In the genomic region with DNA sequence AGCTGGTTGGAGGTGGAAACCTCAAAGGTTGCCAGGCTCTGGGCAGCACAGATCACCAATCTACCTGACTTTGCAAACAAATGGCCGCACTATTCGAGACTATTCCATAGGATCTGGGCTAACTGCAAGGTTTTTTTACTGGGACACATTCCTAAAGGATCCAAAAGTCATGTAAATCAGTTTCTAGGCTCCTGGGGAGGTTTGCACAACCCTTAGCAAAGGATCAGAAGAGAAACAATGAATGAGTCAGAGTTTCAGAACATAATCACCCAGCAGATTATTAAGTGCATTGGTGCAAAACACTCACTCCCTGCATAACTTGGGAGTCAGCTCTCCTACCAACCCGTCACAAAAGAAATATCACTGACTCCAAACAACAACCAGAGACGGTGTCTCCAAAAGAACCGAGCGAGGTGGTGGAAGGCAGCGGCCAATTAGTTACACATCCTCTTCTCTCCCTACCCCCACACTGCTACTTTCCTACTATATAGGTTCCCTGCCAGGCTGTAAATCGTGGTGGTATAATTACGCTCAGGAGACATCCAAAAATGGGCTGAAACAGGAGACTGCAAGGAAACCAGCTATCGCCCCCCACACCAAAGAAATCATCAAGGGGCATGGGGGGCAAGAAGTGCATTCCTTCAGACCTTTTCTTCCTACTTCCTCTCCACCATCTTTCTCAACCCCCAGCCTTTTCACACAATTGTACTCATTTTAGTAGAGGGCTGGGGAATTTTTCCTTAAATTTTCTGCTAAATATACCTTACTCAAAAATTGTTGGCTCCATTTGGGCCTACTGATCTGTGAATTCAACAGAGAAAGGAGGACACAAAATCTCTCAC, we compare ENCODE assay signal across 1 cellular context.
A peak's percentile ranks its signal among the peaks of the same experiment; 100 is the strongest.
TF ChIP-seq lines count a peak whose summit lies in the region.

No MANE protein-coding gene starts in this region.

TF ChIP-seq in neural cell, 6 proteins besides CTCF, POLR2A, EP300 and RAD21 (continued from another document):
- TF ChIP-seq EZH2 (IDR thresholded peaks at IDR 0.05; ENCODE audit: borderline replicate concordance, insufficient read depth, low read length, poor library complexity, severe bottlenecking): no peak
- peak; percentile 41 for TF ChIP-seq POLR2AphosphoS5 (IDR thresholded peaks at IDR 0.05)
